Comparison of ENCODE assay signal across 12 cellular contexts in genomic region chr3:106119691-106120090, GRCh38.
DNase-seq lines count a peak whose midpoint lies in the region; TF ChIP-seq lines count a peak whose summit lies in the region.
"Had no signal": no experiment of that assay in that cellular context is flagged by ENCODE, and none has a peak within 500 bp of the region (broad histone marks: within the 10 kb centered on the region; RNA-seq: fewer than 3 reads in every experiment).

No MANE protein-coding gene starts in this region.

- no peak overlapping the region for H3K14ac ChIP-seq in trophoblast cell (ENCODE audit: low read length)

- H2BK120ac ChIP-seq in trophoblast cell (ENCODE audit: insufficient read depth, low read length, poor library complexity), result no peak overlapping the region

- H3K27me3 ChIP-seq in OCI-LY3 (ENCODE audit: low read depth, low read length) (0 out of 2 replicates have a peak, but pooled peaks cover 2% of the 10 kb centered on the region), trophoblast cell (ENCODE audit: insufficient read depth, low read length) (no peaks in the 10 kb centered on the region), HAP-1 (ENCODE audit: low read depth) (no peaks in the 10 kb centered on the region), tibial nerve (no peaks in the 10 kb centered on the region)

- H3K79me2 ChIP-seq in OCI-LY3 (ENCODE audit: low read length) (no peaks in the 10 kb centered on the region), trophoblast cell (ENCODE audit: control insufficient read depth, insufficient read depth, low read length, poor library complexity) (peaks cover 2% of the 10 kb centered on the region)

- H3K27ac Mint-ChIP-seq in T-helper 2 cell treated with Interferon-gamma antibody and Interleukin-4, amounts not matched to agents 5 μg/mL and 100 μg/mL, for 36 hours, result no peak overlapping the region
- peak overlapping the region in 4 of 5 experiments; percentile 17 to 57 (median 29) for H3K27ac Mint-ChIP-seq in brain

- peak overlapping the region; percentile 6; the same call in 1 of the 2 replicates for H3K4me2 ChIP-seq in OCI-LY3 (ENCODE audit: low read length)
- no peak overlapping the region for H3K4me2 ChIP-seq in trophoblast cell (ENCODE audit: low read length)

- no peak overlapping the region for H2BK12ac ChIP-seq in trophoblast cell (ENCODE audit: low read length)

- in situ Hi-C loops in HAP-1 (cut with MboI; ENCODE audit: low sequenced_read_pairs), result no loop called here

- WGBS in trophoblast cell (ENCODE audit: extremely low coverage, insufficient coverage, insufficient read length), result no CpG with 5 or more reads among the region's 1 CpG
- WGBS in tibial nerve, 2 donors, result 49 to 75% methylated on average over 1 of the region's 1 CpG

- peaks cover 10% of the 10 kb centered on the region for H3K79me1 ChIP-seq in trophoblast cell (ENCODE audit: low read length)

- H3K4me3 ChIP-seq in OCI-LY3 (ENCODE audit: low read length) (no peak overlapping the region), trophoblast cell (ENCODE audit: low read depth, low read length) (no peak overlapping the region), HAP-1 (no peak overlapping the region), tibial nerve (no peak overlapping the region)

- H2AK5ac ChIP-seq in trophoblast cell (ENCODE audit: low read length), result no peak overlapping the region

- H3K4me1 Mint-ChIP-seq in T-helper 2 cell treated with Interferon-gamma antibody and Interleukin-4, amounts not matched to agents 5 μg/mL and 100 μg/mL, for 36 hours (ENCODE audit: low read depth), result peaks cover 15% of the 10 kb centered on the region
- H3K4me1 Mint-ChIP-seq in brain, result peaks cover 23% of the 10 kb centered on the region

- peak; percentile 46 for DNase-seq in T-helper 2 cell treated with Interferon-gamma antibody and Interleukin-4, amounts not matched to agents 5 μg/mL and 100 μg/mL, for 36 hours (ENCODE audit: low spot score)
- DNase-seq in T-helper 2 cell (no peak), trophoblast cell (peak in 1 of 2 donors; percentile 38), HAP-1 (ENCODE audit: low spot score in 2 of 2) (no peak), tibial nerve (ENCODE audit: low spot score in 2 of 2) (no peak), SKM-1 treated with dmso at 0.1 percent for 144 hours (lab: John Stamatoyannopoulos, UW; ENCODE audit: unreplicated experiment) (no peak)
- DNase-seq: hypothalamus, midbrain, NCI-H2029, retina had no signal

- H3K27me3 Mint-ChIP-seq in T-helper 2 cell treated with Interferon-gamma antibody and Interleukin-4, amounts not matched to agents 5 μg/mL and 100 μg/mL, for 36 hours (ENCODE audit: low read depth), result peaks cover 3% of the 10 kb centered on the region
- H3K27me3 Mint-ChIP-seq in brain, result peaks cover 9% of the 10 kb centered on the region

- H4K91ac ChIP-seq in trophoblast cell (ENCODE audit: low read depth, low read length), result no peak overlapping the region

- no peak overlapping the region for H3K4ac ChIP-seq in trophoblast cell (ENCODE audit: low read depth, low read length)

- H3K36me3 Mint-ChIP-seq in T-helper 2 cell treated with Interferon-gamma antibody and Interleukin-4, amounts not matched to agents 5 μg/mL and 100 μg/mL, for 36 hours (ENCODE audit: low read depth), result peaks cover 6% of the 10 kb centered on the region
- H3K36me3 Mint-ChIP-seq in brain, result no peaks in the 10 kb centered on the region

- no peak overlapping the region for H3K23ac ChIP-seq in trophoblast cell (ENCODE audit: low read length)

- H3K36me3 ChIP-seq in OCI-LY3 (replicated peaks; ENCODE audit: low read depth, low read length) (no peaks in the 10 kb centered on the region), trophoblast cell (ENCODE audit: control insufficient read depth in 1 of 2, insufficient read depth in 2 of 2, low read length in 2 of 2) (no peaks in the 10 kb centered on the region), HAP-1 (replicated peaks) (no peaks in the 10 kb centered on the region), tibial nerve (no peaks in the 10 kb centered on the region)

- no peaks in the 10 kb centered on the region for H3K9me3 ChIP-seq in OCI-LY3 (ENCODE audit: insufficient read depth, low read length)
- peaks cover 4% of the 10 kb centered on the region for H3K9me3 ChIP-seq in trophoblast cell (ENCODE audit: insufficient read depth, low read depth, low read length)
- no peaks in the 10 kb centered on the region for H3K9me3 ChIP-seq in HAP-1
- H3K9me3 ChIP-seq in tibial nerve, result no peaks in the 10 kb centered on the region

- H4K20me1 ChIP-seq in OCI-LY3 (ENCODE audit: insufficient read depth, low read length), result no peaks in the 10 kb centered on the region

- H2BK5ac ChIP-seq in trophoblast cell (ENCODE audit: low read depth, low read length, poor library complexity), result no peak overlapping the region

- no peak overlapping the region for H3K18ac ChIP-seq in trophoblast cell (ENCODE audit: low read length)

- H2AFZ ChIP-seq in OCI-LY3 (ENCODE audit: low read depth, low read length) (no peak overlapping the region), trophoblast cell (ENCODE audit: insufficient read depth, low read length, poor library complexity) (no peak overlapping the region)

- no peak overlapping the region for H4K8ac ChIP-seq in trophoblast cell (ENCODE audit: low read depth, low read length)

- peaks cover 9% of the 10 kb centered on the region for H3K9me3 Mint-ChIP-seq in T-helper 2 cell treated with Interferon-gamma antibody and Interleukin-4, amounts not matched to agents 5 μg/mL and 100 μg/mL, for 36 hours
- H3K9me3 Mint-ChIP-seq in brain, result peaks cover 0 to 2% (median 0%) of the 10 kb centered on the region in 5 experiments

- TF ChIP-seq POLR2A in tibial nerve (IDR thresholded peaks at IDR 0.05), result no peak

- TF ChIP-seq CTCF in OCI-LY3 (IDR thresholded peaks at IDR 0.05; ENCODE audit: low read depth, low read length) (no peak), brain (conservative IDR thresholded peaks at IDR 0.05) (no peak), tibial nerve (IDR thresholded peaks at IDR 0.05) (no peak)

- no peak overlapping the region for H3K4me3 Mint-ChIP-seq in T-helper 2 cell treated with Interferon-gamma antibody and Interleukin-4, amounts not matched to agents 5 μg/mL and 100 μg/mL, for 36 hours
- H3K4me3 Mint-ChIP-seq in brain, result no peak overlapping the region

- H3K27ac ChIP-seq in OCI-LY3 (ENCODE audit: low read length) (no peak overlapping the region), trophoblast cell (ENCODE audit: low read depth, low read length) (peak overlapping the region; percentile 16), tibial nerve (no peak overlapping the region)

- no peak for TF ChIP-seq EP300 in tibial nerve (IDR thresholded peaks at IDR 0.05)

- H4K12ac ChIP-seq in trophoblast cell (ENCODE audit: low read depth, low read length), result no peak overlapping the region

- peaks cover 11% of the 10 kb centered on the region for H3K4me1 ChIP-seq in OCI-LY3 (ENCODE audit: low read length)
- H3K4me1 ChIP-seq in trophoblast cell (ENCODE audit: control insufficient read depth in 1 of 2, insufficient read depth in 2 of 2, low read length in 2 of 2), result peaks cover 0 to 8% of the 10 kb centered on the region in 2 experiments
- H3K4me1 ChIP-seq in HAP-1, result no peaks in the 10 kb centered on the region
- H3K4me1 ChIP-seq in tibial nerve, result no peaks in the 10 kb centered on the region

- H3K9ac ChIP-seq in OCI-LY3 (ENCODE audit: low read length) (no peak overlapping the region), trophoblast cell (ENCODE audit: low read length) (no peak overlapping the region)
